Comparison of ENCODE assay signal across 8 cellular contexts in genomic region chr10:19930936-19931859, GRCh38.
DNase-seq lines count a peak whose midpoint lies in the region; ATAC-seq, FAIRE-seq and TF ChIP-seq lines count a peak whose summit lies in the region.

No MANE protein-coding gene starts in this region.

- no peaks in the 10 kb centered on the region for H3K27me3 ChIP-seq in lower lobe of right lung (ENCODE audit: low read depth)

- intact Hi-C loops in lower lobe of right lung (cut with DNase I) = no loop called here

- no peak overlapping the region for H3K4me3 ChIP-seq in choroid plexus epithelial cell (ENCODE audit: low read depth, low read length)
- no peak overlapping the region for H3K4me3 ChIP-seq in lower lobe of right lung

- peak; percentile 37 for DNase-seq in NCI-H748 (lab: John Stamatoyannopoulos, UW; ENCODE audit: unreplicated experiment)
- no peak for DNase-seq in NCI-H748 treated with DMSO at 0.1 percent for 48 hours (lab: John Stamatoyannopoulos, UW)
- DNase-seq in choroid plexus epithelial cell (ENCODE audit: low read depth) = peak; percentile 71
- no peak for DNase-seq in lower lobe of right lung
- DNase-seq in urothelium cell line (ENCODE audit: low spot score) = peak; percentile 43
- DNase-seq in T-helper 2 cell = no peak
- no peak for DNase-seq in activated CD4-positive, alpha-beta T cell treated with anti-CD3 and anti-CD28 coated beads, Interleukin-2, amount 50 U/mL, for 4 hours
- no peak for DNase-seq in NCI-H1930 (lab: John Stamatoyannopoulos, UW)

- H3K4me1 ChIP-seq in lower lobe of right lung = peaks cover 42% of the 10 kb centered on the region

- H3K36me3 ChIP-seq in lower lobe of right lung = no peaks in the 10 kb centered on the region

- H3K27ac ChIP-seq in lower lobe of right lung = peak overlapping the region; percentile 34

- no peak for FAIRE-seq in urothelium cell line (lab: Jason Lieb, UNC)

- no peaks in the 10 kb centered on the region for H3K9me3 ChIP-seq in lower lobe of right lung

- ATAC-seq in lower lobe of right lung = peak; percentile 74 to 77

- TF ChIP-seq CTCF in choroid plexus epithelial cell (conservative IDR thresholded peaks at IDR 0.05; ENCODE audit: low read depth, low read length) = peak; percentile 29
- TF ChIP-seq CTCF in lower lobe of right lung (IDR thresholded peaks at IDR 0.05) = no peak

Comparison
In these comparisons a context has a peak if more than half of its experiments do, and no peak if none do; other contexts are left out.
1. DNase-seq: peak in NCI-H748 (single experiment), choroid plexus epithelial cell (single experiment) and urothelium cell line (single experiment); none in NCI-H748 treated with DMSO at 0.1 percent for 48 hours (single experiment), lower lobe of right lung (single experiment), T-helper 2 cell (0 of 5), activated CD4-positive, alpha-beta T cell treated with anti-CD3 and anti-CD28 coated beads, Interleukin-2, amount 50 U/mL, for 4 hours (0 of 2) and NCI-H1930 (0 of 2).